In the genomic region with DNA sequence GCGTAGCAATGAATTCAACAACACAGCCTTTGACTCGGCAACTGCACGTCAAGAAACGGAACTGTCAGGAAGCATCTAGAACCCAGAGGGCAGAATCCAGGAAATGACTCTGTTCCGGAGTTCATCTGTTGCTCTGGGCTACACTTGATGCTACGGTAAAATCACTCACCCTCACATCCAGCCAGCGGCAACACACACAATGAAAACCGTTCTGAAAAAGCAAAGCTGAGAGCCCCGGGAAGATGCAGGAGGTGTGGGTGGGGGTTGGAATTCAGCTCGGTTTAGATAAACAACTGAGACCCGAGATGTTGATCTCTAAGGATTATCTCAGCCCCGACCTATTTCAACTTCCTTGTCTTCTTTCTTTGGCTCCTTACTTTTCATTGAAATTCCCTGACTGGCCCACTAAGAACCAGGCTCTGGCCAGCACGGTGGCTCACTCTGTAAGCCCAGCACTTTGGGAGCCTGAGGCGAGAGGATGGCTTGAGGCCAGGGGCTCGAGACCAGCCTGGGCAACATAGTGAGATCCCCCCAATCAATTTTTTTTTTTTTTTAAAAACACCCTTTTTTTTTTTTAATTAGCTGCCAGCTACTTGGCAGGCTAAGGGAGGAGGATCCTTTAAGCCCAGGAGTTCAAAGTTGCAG, we compare ENCODE assay signal across 9 cellular contexts. TPM values are rescaled to one million over a fixed set of nuclear protein-coding genes. Genes with fewer than 3 reads are reported as not detected.
DNase-seq lines count a peak whose midpoint lies in the region; ATAC-seq and TF ChIP-seq lines count a peak whose summit lies in the region.
"Had no signal": no experiment of that assay in that cellular context is flagged by ENCODE, and none has a peak within 500 bp of the region (broad histone marks: within the 10 kb centered on the region; RNA-seq: fewer than 3 reads in every experiment).

No MANE protein-coding gene starts in this region.

- DNase-seq in NAMALWA (ENCODE audit: low spot score) (peak; percentile 16), activated T-helper 1 cell treated with Interleukin-2 at 50 U/mL for 16 hours (ENCODE audit: low read depth) (peak; percentile 23), glomerular endothelial cell (ENCODE audit: extremely low read depth, low read depth, low spot score) (peak; percentile 98), KG1 (lab: John Stamatoyannopoulos, UW) (no peak), Calu3 (no peak)

- no peak overlapping the region for H3K27ac Mint-ChIP-seq in Calu3 (ENCODE audit: unreplicated experiment)

- H3K27me3 ChIP-seq in skeletal muscle tissue (ENCODE audit: control insufficient read depth in 3 of 3, insufficient read depth in 3 of 3, low read length in 3 of 3), result no peaks in the 10 kb centered on the region

- H3K36me3 Mint-ChIP-seq in Calu3 (ENCODE audit: insufficient read depth, unreplicated experiment), result no peaks in the 10 kb centered on the region

- intact Hi-C loops in Calu3 (cut with micrococcal nuclease; ENCODE audit: unreplicated experiment), result no loop called here

- no peaks in the 10 kb centered on the region for H3K9me3 ChIP-seq in skeletal muscle tissue (ENCODE audit: control insufficient read depth in 3 of 3, low read length in 3 of 3)

- BruUV-seq in Calu3 (replicated peaks; lab: Mats Ljungman, UMichigan), result no TSS peak

- H3K9me3 Mint-ChIP-seq in Calu3 (ENCODE audit: low read depth, unreplicated experiment), result no peaks in the 10 kb centered on the region

- peak overlapping the region; percentile 10 for H3K27ac ChIP-seq in skeletal muscle tissue (ENCODE audit: low read depth, low read length)

- H3K4me3 ChIP-seq in skeletal muscle tissue (ENCODE audit: low read length in 3 of 3), result peak overlapping the region in 2 of 3 donors; percentile 24 to 49

- H3K4me1 ChIP-seq in skeletal muscle tissue (ENCODE audit: control insufficient read depth in 3 of 3, insufficient read depth in 3 of 3, low read length in 3 of 3), result peaks cover 21 to 35% (median 25%) of the 10 kb centered on the region in 3 donors

- ATAC-seq in GM18502 (IDR thresholded peaks at IDR 0.05; ENCODE audit: poor library complexity, unreplicated experiment), result peak; percentile 53
- no peak for ATAC-seq in HG03571 (IDR thresholded peaks at IDR 0.05; ENCODE audit: unreplicated experiment)

- no peaks in the 10 kb centered on the region for H3K36me3 ChIP-seq in skeletal muscle tissue (ENCODE audit: control insufficient read depth in 3 of 3, insufficient read depth in 3 of 3, low read length in 3 of 3)

- peak overlapping the region; percentile 8 to 38 (median 35) for H3K9ac ChIP-seq in skeletal muscle tissue (ENCODE audit: low read depth in 1 of 3, low read length in 3 of 3)

- peaks cover 64% of the 10 kb centered on the region for H3K27me3 Mint-ChIP-seq in Calu3 (ENCODE audit: unreplicated experiment)

- H3K4me3 Mint-ChIP-seq in Calu3 (ENCODE audit: low read depth, unreplicated experiment), result no peak overlapping the region

- CTCF ChIA-PET in Calu3 (lab: Charles Lee), result interaction anchor here (0.6 kb wide), 1 partner anchor 48 kb away, joined by 4 read pairs; no protein-coding TSS in a partner anchor

- no peaks in the 10 kb centered on the region for H3K4me1 Mint-ChIP-seq in Calu3 (ENCODE audit: low read depth, unreplicated experiment)

- no peak for TF ChIP-seq CTCF in Calu3 (IDR thresholded peaks at IDR 0.05; ENCODE audit: unreplicated experiment)

RNA-seq across cellular contexts. Expression of gene RAB17, which starts 13.3 kb away (rescaled TPM):
- total RNA-seq in glomerular endothelial cell (0.39 and 1.5 TPM in 2 replicates), skeletal muscle tissue (1.0 TPM), Calu3 (2022) (33.3 and 38.3 TPM in 2 replicates)

RNA-seq across cellular contexts. Expression of gene LRRFIP1, which starts 23.5 kb away (rescaled TPM):
- total RNA-seq in glomerular endothelial cell, result 150 and 184 TPM in 2 replicates
- 65.8 TPM for total RNA-seq in skeletal muscle tissue
- 152 and 161 TPM in 2 replicates for total RNA-seq in Calu3 (2022)

RNA-seq across cellular contexts. Expression of gene PRLH, which starts 37.5 kb away (rescaled TPM):
- total RNA-seq in glomerular endothelial cell (not detected in 2 replicates), skeletal muscle tissue (not detected), Calu3 (2022) (not detected in 2 replicates)
- total RNA-seq: myocyte had no signal

Comparison
In these comparisons a context has a peak if more than half of its experiments do, and no peak if none do; other contexts are left out.
1. DNase-seq: peak in NAMALWA (single experiment), activated T-helper 1 cell treated with Interleukin-2 at 50 U/mL for 16 hours (single experiment) and glomerular endothelial cell (single experiment); none in KG1 (single experiment) and Calu3 (single experiment).
2. RNA of gene RAB17, which starts 13.3 kb away (total RNA-seq): 33.3 to 38.3 TPM in Calu3; 0.39 to 1.5 TPM in glomerular endothelial cell and 1.0 TPM in skeletal muscle tissue (single experiment); every median in the first group is over 10 times any median in the second.